20 cellular contexts compared by ENCODE assay signal in genomic region chr5:139964266-139964993, GRCh38.
DNase-seq lines count a peak whose midpoint lies in the region; ATAC-seq and TF ChIP-seq lines count a peak whose summit lies in the region.
"Had no signal": no experiment of that assay in that cellular context is flagged by ENCODE, and none has a peak within 500 bp of the region (broad histone marks: within the 10 kb centered on the region; RNA-seq: fewer than 3 reads in every experiment).

No MANE protein-coding gene starts in this region.

- H3K4me3 Mint-ChIP-seq in endodermal cell, result no peak overlapping the region
- H3K4me3 Mint-ChIP-seq: B cell, CD14-positive monocyte had no signal

- peaks cover 38% of the 10 kb centered on the region for H3K27me3 ChIP-seq in endodermal cell (ENCODE audit: control insufficient read depth, insufficient read depth, low read length, poor library complexity, severe bottlenecking)

- H3K27ac Mint-ChIP-seq in endodermal cell, result no peak overlapping the region
- H3K27ac Mint-ChIP-seq: B cell, CD14-positive monocyte had no signal

- no peaks in the 10 kb centered on the region for H3K36me3 Mint-ChIP-seq in endodermal cell (ENCODE audit: low read depth)
- H3K36me3 Mint-ChIP-seq: CD14-positive monocyte had no signal

- no peak for TF ChIP-seq CTCF in endodermal cell (conservative IDR thresholded peaks at IDR 0.05)

- no peaks in the 10 kb centered on the region for H3K4me1 ChIP-seq in endodermal cell (ENCODE audit: control insufficient read depth, insufficient read depth, low read length)
- H3K4me1 ChIP-seq: HAP-1 had no signal

- intact Hi-C loops in cardiac septum (cut with DNase I) (no loop called here), Right ventricle myocardium inferior (cut with DNase I) (no loop called here), posterior vena cava (cut with DNase I) (no loop called here)

- ATAC-seq in Right ventricle myocardium inferior (no peak), GM21576 (IDR thresholded peaks at IDR 0.05; ENCODE audit: unreplicated experiment) (no peak)

- H3K4me3 ChIP-seq in endodermal cell (ENCODE audit: low read length), result no peak overlapping the region
- H3K4me3 ChIP-seq: GM23248, HAP-1 had no signal

- no peaks in the 10 kb centered on the region for H3K36me3 ChIP-seq in endodermal cell (ENCODE audit: control insufficient read depth, insufficient read depth, low read length)
- H3K36me3 ChIP-seq: HAP-1 had no signal

- no peaks in the 10 kb centered on the region for H3K9me3 ChIP-seq in endodermal cell (ENCODE audit: control insufficient read depth, low read length)
- H3K9me3 ChIP-seq: HAP-1 had no signal

- H3K4me1 Mint-ChIP-seq in endodermal cell, result peaks cover 5% of the 10 kb centered on the region
- H3K4me1 Mint-ChIP-seq: B cell had no signal

- DNase-seq in cardiac septum (ENCODE audit: low spot score) (peak; percentile 53), Right ventricle myocardium inferior (ENCODE audit: missing footprints) (no peak), endodermal cell (peak; percentile 30), mesenteric fat pad (ENCODE audit: low spot score) (peak; percentile 74), NOMO-1 (lab: John Stamatoyannopoulos, UW; ENCODE audit: unreplicated experiment in 2 of 2) (no peak), posterior vena cava (ENCODE audit: low spot score) (no peak)
- DNase-seq: EL, GF-D8, GM23248, KBM-7, NCI-H1092, NCI-H1436 treated with DMSO at 0.1 percent for 48 hours, NCI-H1930, NCI-H2227 treated with DMSO at 0.1 percent for 48 hours, NCI-H510A, NCI-H748 treated with DMSO at 0.1 percent for 48 hours had no signal

- no peak overlapping the region for H3K27ac ChIP-seq in endodermal cell (ENCODE audit: low read depth, low read length)
- H3K27ac ChIP-seq: GM23248 had no signal

- peaks cover 45% of the 10 kb centered on the region for H3K27me3 Mint-ChIP-seq in endodermal cell (ENCODE audit: insufficient read depth)

- no peak overlapping the region for H3K9ac ChIP-seq in endodermal cell (ENCODE audit: extremely low read depth, low read length, poor library complexity, severe bottlenecking)
- H3K9ac ChIP-seq: GM23248 had no signal

- WGBS in endodermal cell (ENCODE audit: insufficient coverage in 1 of 2, insufficient read length in 1 of 2), 2 experiments, result 83 to 89% methylated on average over 1 to 4 of the region's 4 CpGs

- H3K9me3 Mint-ChIP-seq in endodermal cell, result no peaks in the 10 kb centered on the region
- H3K9me3 Mint-ChIP-seq: CD14-positive monocyte had no signal

Comparison
In these comparisons a context has a peak if more than half of its experiments do, and no peak if none do; other contexts are left out.
1. DNase-seq: peak in cardiac septum (single experiment), endodermal cell (single experiment) and mesenteric fat pad (single experiment); none in Right ventricle myocardium inferior (single experiment), NOMO-1 (0 of 2) and posterior vena cava (single experiment).